16 cellular contexts compared by ENCODE assay signal in genomic region chr15:56608993-56609392, GRCh38.
DNase-seq lines count a peak whose midpoint lies in the region; ATAC-seq, FAIRE-seq and TF ChIP-seq lines count a peak whose summit lies in the region.
"Had no signal": no experiment of that assay in that cellular context is flagged by ENCODE, and none has a peak within 500 bp of the region (broad histone marks: within the 10 kb centered on the region; RNA-seq: fewer than 3 reads in every experiment).

No MANE protein-coding gene starts in this region.

- peak overlapping the region; percentile 62 for H3K4me3 ChIP-seq in OCI-LY7 (ENCODE audit: low read depth, low read length, poor library complexity, severe bottlenecking)
- H3K4me3 ChIP-seq in esophagus squamous epithelium = no peak overlapping the region
- H3K4me3 ChIP-seq in spleen = no peak overlapping the region

- TF ChIP-seq CTCF in OCI-LY7 (conservative IDR thresholded peaks at IDR 0.05; ENCODE audit: low read length) (no peak), esophagus squamous epithelium (IDR thresholded peaks at IDR 0.05) (no peak), spleen (IDR thresholded peaks at IDR 0.05 in 8 of 11, conservative IDR thresholded peaks at IDR 0.05 in 3 of 11) (no peak)

- 50 to 85% methylated on average over 1 of the region's 1 CpG for WGBS in esophagus squamous epithelium, 2 donors
- 38 to 83% (median 67%) methylated on average over 1 of the region's 1 CpG for WGBS in spleen, 5 donors

- H4K20me1 ChIP-seq in OCI-LY7 (ENCODE audit: insufficient read depth, low read length) = no peaks in the 10 kb centered on the region

- peak overlapping the region; percentile 98 for H3K27ac ChIP-seq in OCI-LY7 (ENCODE audit: low read depth, low read length, poor library complexity, severe bottlenecking)
- H3K27ac ChIP-seq in esophagus squamous epithelium = no peak overlapping the region
- no peak overlapping the region for H3K27ac ChIP-seq in spleen

- no peaks in the 10 kb centered on the region for H3K9me2 ChIP-seq in OCI-LY7 (ENCODE audit: insufficient read depth, low read length)

- H3K36me3 Mint-ChIP-seq in activated naive CD4-positive, alpha-beta T cell treated with anti-CD3 and anti-CD28 coated beads, Interleukin-2, amount 50 U/mL, for 72 hours = peaks cover 3% of the 10 kb centered on the region in 2 donors
- H3K36me3 Mint-ChIP-seq: brain, type B pancreatic cell, WTC11 had no signal

- peak overlapping the region; percentile 89 for H3K4me2 ChIP-seq in OCI-LY7 (ENCODE audit: low read length)

- POLR2A ChIA-PET in OCI-LY7 (lab: Charles Lee) = interaction anchor here (0.5 to 3.9 kb wide), 10 partner anchors 9 to 144 kb away, joined by 3 to 38 read pairs (median 4); partner anchors contain the start of gene MNS1

- peaks cover 22% of the 10 kb centered on the region for H3K36me3 ChIP-seq in OCI-LY7 (ENCODE audit: insufficient read depth, low read length)
- no peaks in the 10 kb centered on the region for H3K36me3 ChIP-seq in esophagus squamous epithelium
- no peaks in the 10 kb centered on the region for H3K36me3 ChIP-seq in spleen

- H3K9me3 ChIP-seq in OCI-LY7 (ENCODE audit: low read length) (peaks cover 28% of the 10 kb centered on the region), esophagus squamous epithelium (no peaks in the 10 kb centered on the region), spleen (peaks cover 0 to 18% (median 10%) of the 10 kb centered on the region in 8 donors)

- peak overlapping the region; percentile 97; the same call in 1 of the 2 replicates for H2AFZ ChIP-seq in OCI-LY7 (ENCODE audit: low read length)

- H3K4me1 ChIP-seq in OCI-LY7 (ENCODE audit: insufficient read depth, low read length, poor library complexity, severe bottlenecking) (peaks cover 73% of the 10 kb centered on the region), esophagus squamous epithelium (no peaks in the 10 kb centered on the region), spleen (peaks cover 0 to 24% (median 14%) of the 10 kb centered on the region in 6 donors)

- intact Hi-C loops in OCI-LY7 (cut with micrococcal nuclease; ENCODE audit: unreplicated experiment) (loop anchor here (1.0 to 10.0 kb wide), 6 partner anchors 76 to 362 kb away; partner anchors contain the start of genes TCF12, TEX9 and ZNF280D), esophagus squamous epithelium (cut with DNase I) (no loop called here), spleen (cut with DNase I; ENCODE audit: low total_unique reads) (no loop called here)

- peaks cover 0 to 4% of the 10 kb centered on the region in 2 donors for H3K9me3 Mint-ChIP-seq in activated naive CD4-positive, alpha-beta T cell treated with anti-CD3 and anti-CD28 coated beads, Interleukin-2, amount 50 U/mL, for 72 hours

- BruUV-seq in OCI-LY7 (replicated peaks; lab: Mats Ljungman, UMichigan) = no TSS peak

- no peaks in the 10 kb centered on the region for H3K27me3 ChIP-seq in esophagus squamous epithelium
- no peaks in the 10 kb centered on the region for H3K27me3 ChIP-seq in spleen (replicated peaks in 1 of 7)

- CTCF ChIA-PET in OCI-LY7 (lab: Charles Lee; ENCODE audit: unreplicated experiment) = interaction anchor here (1.0 kb wide), 2 partner anchors 76 to 108 kb away, joined by 4 read pairs; no protein-coding TSS in a partner anchor

- DNase-seq in GM12892 (ENCODE audit: insufficient read length) (no peak), OCI-LY7 (ENCODE audit: low spot score) (peak; percentile 93), esophagus squamous epithelium (lab: John Stamatoyannopoulos, UW) (no peak), spleen (no peak), SHP77 treated with DMSO at 0.1 percent for 48 hours (lab: John Stamatoyannopoulos, UW) (no peak)
- no peak for DNase-seq in activated naive CD4-positive, alpha-beta T cell treated with anti-CD3 and anti-CD28 coated beads, Interleukin-2, amount 50 U/mL, for 72 hours (ENCODE audit: low spot score in 2 of 2)
- DNase-seq: activated naive CD4-positive, alpha-beta T cell treated with Interleukin-2 at 50 U/mL for 16 hours; NCI-H2107; right cardiac atrium; stimulated activated CD4-positive, alpha-beta T cell treated with anti-CD3 and anti-CD28 coated beads, Interleukin-2, amount 100 ng/mL, for 48 hours had no signal

- H3K79me2 ChIP-seq in OCI-LY7 (ENCODE audit: insufficient read depth, low read depth, low read length) = no peaks in the 10 kb centered on the region

- no peak overlapping the region for H3K27ac Mint-ChIP-seq in activated naive CD4-positive, alpha-beta T cell treated with anti-CD3 and anti-CD28 coated beads, Interleukin-2, amount 50 U/mL, for 72 hours
- H3K27ac Mint-ChIP-seq: brain, nephron, type B pancreatic cell, WTC11 had no signal

- ATAC-seq in GM21360 (IDR thresholded peaks at IDR 0.05; ENCODE audit: unreplicated experiment) (peak; percentile 47), HG02981 (IDR thresholded peaks at IDR 0.05; ENCODE audit: unreplicated experiment) (peak; percentile 38)
- ATAC-seq in activated naive CD4-positive, alpha-beta T cell treated with anti-CD3 and anti-CD28 coated beads, Interleukin-2, amount 50 U/mL, for 72 hours = no peak
- ATAC-seq: right cardiac atrium, WTC11 had no signal

- peak; percentile 85 for FAIRE-seq in GM12892 (lab: Jason Lieb, UNC)

- TF ChIP-seq POLR2A in GM12892 (IDR thresholded peaks at IDR 0.05; ENCODE audit: low read depth, low read length) (no peak), esophagus squamous epithelium (IDR thresholded peaks at IDR 0.05) (no peak), spleen (IDR thresholded peaks at IDR 0.05) (no peak)

Comparison
In these comparisons a context has a peak if more than half of its experiments do, and no peak if none do; other contexts are left out.
1. ATAC-seq: peak in GM21360 (single experiment) and HG02981 (single experiment); none in activated naive CD4-positive, alpha-beta T cell treated with anti-CD3 and anti-CD28 coated beads, Interleukin-2, amount 50 U/mL, for 72 hours (0 of 2).